Comparison of ENCODE assay signal across 16 cellular contexts in genomic region chr7:105874055-105874454, GRCh38.
"Had no signal": no experiment of that assay in that cellular context is flagged by ENCODE, and none has a peak within 500 bp of the region (broad histone marks: within the 10 kb centered on the region; RNA-seq: fewer than 3 reads in every experiment).

No MANE protein-coding gene starts in this region.

- H3K27me3 Mint-ChIP-seq: activated CD4-positive, alpha-beta memory T cell treated with anti-CD3 and anti-CD28 coated beads for 36 hours; effector memory CD8-positive, alpha-beta T cell; stimulated activated memory B cell treated with anti-CD40 and anti-IgM and Interleukin-4, amounts not matched to agents 10 μg/mL and 1 μg/mL and 100 μg/mL, for 72 hours had no signal

- H3K4me3 ChIP-seq: cardiac muscle cell, hepatocyte, mucosa of descending colon, sigmoid colon, thyroid gland had no signal

- H3K27ac ChIP-seq: cardiac muscle cell, hepatocyte, thyroid gland, VCaP had no signal

- H3K4me3 Mint-ChIP-seq: activated CD4-positive, alpha-beta memory T cell treated with anti-CD3 and anti-CD28 coated beads for 36 hours; activated T-helper 1 cell treated with anti-CD3 and anti-CD28 coated beads, Interleukin-12 subunit alpha, Interleukin-12 subunit beta, Interleukin-2, Interleukin-4 antibody, amounts not matched to agents 30 ng/mL and 10 ng/mL and 1 ng/mL, durations not matched to agents 14 hours and 24 hours and 36 hours; stimulated activated memory B cell treated with anti-CD40 and anti-IgM and Interleukin-4, amounts not matched to agents 10 μg/mL and 1 μg/mL and 100 μg/mL, for 72 hours had no signal

- H3K36me3 Mint-ChIP-seq: activated CD4-positive, alpha-beta memory T cell treated with anti-CD3 and anti-CD28 coated beads for 36 hours; naive B cell; stimulated activated memory B cell treated with anti-CD40 and anti-IgM and Interleukin-4, amounts not matched to agents 10 μg/mL and 1 μg/mL and 100 μg/mL, for 72 hours had no signal

- H3K27ac Mint-ChIP-seq: activated CD4-positive, alpha-beta memory T cell treated with anti-CD3 and anti-CD28 coated beads for 36 hours; activated T-helper 1 cell treated with anti-CD3 and anti-CD28 coated beads, Interleukin-12 subunit alpha, Interleukin-12 subunit beta, Interleukin-2, Interleukin-4 antibody, amounts not matched to agents 30 ng/mL and 10 ng/mL and 1 ng/mL, durations not matched to agents 14 hours and 24 hours and 36 hours; stimulated activated memory B cell treated with anti-CD40 and anti-IgM and Interleukin-4, amounts not matched to agents 10 μg/mL and 1 μg/mL and 100 μg/mL, for 72 hours had no signal

- H3K27me3 ChIP-seq: cardiac muscle cell, hepatocyte, sigmoid colon, thyroid gland had no signal

- H3K9me3 ChIP-seq: mucosa of descending colon, sigmoid colon, thyroid gland had no signal

- H3K36me3 ChIP-seq: cardiac muscle cell, thyroid gland had no signal

- ATAC-seq: effector memory CD8-positive, alpha-beta T cell; left cardiac atrium; mucosa of descending colon; stimulated activated memory B cell treated with anti-CD40 and anti-IgM and Interleukin-4, amounts not matched to agents 10 μg/mL and 1 μg/mL and 100 μg/mL, for 72 hours had no signal

- H3K9me3 Mint-ChIP-seq: activated CD4-positive, alpha-beta memory T cell treated with anti-CD3 and anti-CD28 coated beads for 36 hours; activated T-helper 1 cell treated with anti-CD3 and anti-CD28 coated beads, Interleukin-12 subunit alpha, Interleukin-12 subunit beta, Interleukin-2, Interleukin-4 antibody, amounts not matched to agents 30 ng/mL and 10 ng/mL and 1 ng/mL, durations not matched to agents 14 hours and 24 hours and 36 hours; effector memory CD8-positive, alpha-beta T cell; naive B cell; stimulated activated memory B cell treated with anti-CD40 and anti-IgM and Interleukin-4, amounts not matched to agents 10 μg/mL and 1 μg/mL and 100 μg/mL, for 72 hours had no signal

- DNase-seq: activated CD4-positive, alpha-beta memory T cell treated with anti-CD3 and anti-CD28 coated beads for 36 hours; amniotic stem cell; effector memory CD8-positive, alpha-beta T cell; left cardiac atrium; mesenchymal stem cell; mucosa of descending colon; naive B cell; nucleus accumbens; sigmoid colon; stimulated activated CD4-positive, alpha-beta T cell treated with anti-CD3 and anti-CD28 coated beads, Interleukin-4, amount 100 ng/mL, for 24 hours; thyroid gland had no signal
